In genomic region chr2:218892693-218893348, GRCh38 we compare ENCODE assay signal across 8 cellular contexts. TPM values are rescaled to one million over a fixed set of nuclear protein-coding genes. Genes with fewer than 3 reads are reported as not detected.
DNase-seq lines count a peak whose midpoint lies in the region; ATAC-seq and TF ChIP-seq lines count a peak whose summit lies in the region.

No MANE protein-coding gene starts in this region.

- no peaks in the 10 kb centered on the region for H3K79me1 ChIP-seq in mesenchymal stem cell (replicated peaks; ENCODE audit: low read length, poor library complexity, severe bottlenecking)

- H3K4ac ChIP-seq in mesenchymal stem cell (ENCODE audit: low read depth in 1 of 2, low read length in 2 of 2): no peak overlapping the region

- H2AFZ ChIP-seq in mesenchymal stem cell (ENCODE audit: low read depth, low read length): no peak overlapping the region

- no peak overlapping the region for H2BK15ac ChIP-seq in mesenchymal stem cell (ENCODE audit: low read depth, poor library complexity, severe bottlenecking)

- no peak overlapping the region for H4K91ac ChIP-seq in mesenchymal stem cell (ENCODE audit: low read length)

- peak overlapping the region; percentile 68 for H3K4me2 ChIP-seq in mesenchymal stem cell (ENCODE audit: low read length, poor library complexity, severe bottlenecking)

- no peak for TF ChIP-seq CTCF in coronary artery (IDR thresholded peaks at IDR 0.05)

- DNase-seq in AG08396 (ENCODE audit: low spot score) (peak; percentile 76), NCI-H345 treated with DMSO at 0.1 percent for 48 hours (lab: John Stamatoyannopoulos, UW; ENCODE audit: unreplicated experiment) (peak; percentile 25), coronary artery (ENCODE audit: low spot score) (peak; percentile 75), mesenchymal stem cell (peak; percentile 36)
- peak; percentile 78 to 86 for DNase-seq in activated CD4-positive, alpha-beta T cell treated with anti-CD3 and anti-CD28 coated beads for 4 hours
- DNase-seq in stimulated activated CD8-positive, alpha-beta memory T cell treated with anti-CD3 and anti-CD28 coated beads, Interleukin-12 subunit alpha, Interleukin-12 subunit beta, amount 100 ng/mL, for 4 hours (ENCODE audit: low read depth): peak; percentile 74

- H3K4me3 ChIP-seq in coronary artery (peak overlapping the region; percentile 72), mesenchymal stem cell (ENCODE audit: insufficient read depth in 1 of 2, low read depth in 1 of 2, low read length in 2 of 2) (peak overlapping the region; percentile 34 to 66)

- no peak overlapping the region for H3K27ac ChIP-seq in coronary artery
- H3K27ac ChIP-seq in mesenchymal stem cell (ENCODE audit: low read length, poor library complexity, severe bottlenecking): no peak overlapping the region

- peak overlapping the region; percentile 17 for H3K9ac ChIP-seq in mesenchymal stem cell (ENCODE audit: low read length)

- peaks cover 33% of the 10 kb centered on the region for H3K4me1 ChIP-seq in mesenchymal stem cell (ENCODE audit: control insufficient read depth, insufficient read depth, low read depth, low read length)

- no peak overlapping the region for H2AK5ac ChIP-seq in mesenchymal stem cell (ENCODE audit: low read length, severe bottlenecking)

- no peak overlapping the region for H2BK12ac ChIP-seq in mesenchymal stem cell (ENCODE audit: low read length in 2 of 2)

- WGBS in mesenchymal stem cell: 3% methylated on average over 71 of the region's 72 CpGs

- peak overlapping the region in 1 of 2 experiments; percentile 57 for H3K23ac ChIP-seq in mesenchymal stem cell (ENCODE audit: low read length in 2 of 2)

- H4K8ac ChIP-seq in mesenchymal stem cell (ENCODE audit: low read length): no peak overlapping the region

- H2BK5ac ChIP-seq in mesenchymal stem cell (ENCODE audit: low read depth, low read length, poor library complexity, severe bottlenecking): no peak overlapping the region

- no peak overlapping the region for H2BK120ac ChIP-seq in mesenchymal stem cell (ENCODE audit: low read depth, low read length)

- peak; percentile 47 for ATAC-seq in GM18861 (IDR thresholded peaks at IDR 0.05; ENCODE audit: unreplicated experiment)
- ATAC-seq in HG03066 (IDR thresholded peaks at IDR 0.05; ENCODE audit: low read depth, unreplicated experiment): peak; percentile 36

- H3K27me3 ChIP-seq in mesenchymal stem cell (ENCODE audit: control insufficient read depth in 1 of 2, insufficient read depth in 1 of 2, low read length in 2 of 2): peaks cover 87 to 91% of the 10 kb centered on the region in 2 experiments

- H3K14ac ChIP-seq in mesenchymal stem cell (ENCODE audit: low read length in 2 of 2): peak overlapping the region in 1 of 2 experiments; percentile 53

- H3K18ac ChIP-seq in mesenchymal stem cell (ENCODE audit: low read depth in 1 of 2, low read length in 2 of 2): no peak overlapping the region

- H3K9me3 ChIP-seq in mesenchymal stem cell (ENCODE audit: control insufficient read depth, low read length): no peaks in the 10 kb centered on the region

- no peaks in the 10 kb centered on the region for H3K36me3 ChIP-seq in mesenchymal stem cell (ENCODE audit: control insufficient read depth in 1 of 2, insufficient read depth in 2 of 2, low read depth in 1 of 2, low read length in 2 of 2)

RNA-seq across cellular contexts. Expression of gene WNT10A, which starts 12.2 kb away (rescaled TPM):
- polyA plus RNA-seq in mesenchymal stem cell (2013, experiment 1 of 2): not detected
- not detected for polyA plus RNA-seq in mesenchymal stem cell (2013, experiment 2 of 2)

RNA-seq across cellular contexts. Expression of gene WNT6, which starts 33.2 kb away (rescaled TPM):
- polyA plus RNA-seq in mesenchymal stem cell (2013, experiment 1 of 2): not detected
- polyA plus RNA-seq in mesenchymal stem cell (2013, experiment 2 of 2): not detected

Comparison
In these comparisons a context has a peak if more than half of its experiments do, and no peak if none do; other contexts are left out.
1. DNase-seq: peak in every context shown above with its lines; median percentile 82 in activated CD4-positive, alpha-beta T cell treated with anti-CD3 and anti-CD28 coated beads for 4 hours; 76 in AG08396; 75 in coronary artery; 74 in stimulated activated CD8-positive, alpha-beta memory T cell treated with anti-CD3 and anti-CD28 coated beads, Interleukin-12 subunit alpha, Interleukin-12 subunit beta, amount 100 ng/mL, for 4 hours; 36 in mesenchymal stem cell; 25 in NCI-H345 treated with DMSO at 0.1 percent for 48 hours.